In the genomic region with DNA sequence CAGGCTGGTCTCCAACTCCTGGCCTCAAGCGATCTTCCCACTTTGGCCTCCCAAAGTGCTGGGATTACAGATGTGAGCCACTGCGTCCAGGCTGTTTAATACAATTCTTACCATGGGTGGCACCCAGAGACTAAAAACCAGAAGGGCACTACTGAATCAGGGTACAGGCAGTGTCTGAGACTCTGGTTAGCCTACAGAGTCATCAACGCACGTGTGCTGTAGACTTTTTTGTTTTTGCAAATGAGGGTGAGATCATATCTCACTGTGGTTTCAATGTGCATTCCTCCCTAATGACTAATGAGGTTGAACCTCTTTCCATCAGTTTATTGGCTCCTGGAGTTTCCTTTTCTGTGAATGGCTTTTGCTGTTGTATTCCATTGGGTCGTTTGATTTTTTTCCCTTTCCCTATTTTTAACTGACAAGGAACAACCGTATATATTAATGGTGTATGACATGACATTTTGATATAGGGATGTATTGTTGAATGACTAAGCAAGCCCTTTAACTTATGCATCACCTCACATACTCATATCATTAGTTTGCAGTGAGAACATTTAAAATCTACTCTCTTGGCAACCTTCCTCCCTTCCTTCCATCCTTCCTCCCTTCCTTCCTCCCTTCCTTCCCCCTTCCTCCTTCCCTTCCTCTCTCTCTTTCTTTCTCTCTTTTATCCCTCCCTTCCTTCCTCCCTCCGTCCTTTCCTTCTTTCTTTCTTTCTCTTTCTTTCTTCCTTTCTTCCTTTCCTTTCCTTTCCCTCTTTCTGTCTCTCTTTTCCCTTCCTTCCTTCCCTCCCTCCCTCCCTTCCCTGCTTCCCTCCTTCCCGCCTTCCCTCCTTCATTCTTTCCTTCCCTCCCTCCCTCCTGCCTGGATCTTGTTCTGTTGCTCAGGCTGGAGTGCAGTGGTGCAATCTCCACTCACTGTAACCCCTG, we compare ENCODE assay signal across 9 cellular contexts. TPM values are rescaled to one million over a fixed set of nuclear protein-coding genes. Genes with fewer than 3 reads are reported as not detected.
DNase-seq lines count a peak whose midpoint lies in the region; ATAC-seq and TF ChIP-seq lines count a peak whose summit lies in the region.
"Had no signal": no experiment of that assay in that cellular context is flagged by ENCODE, and none has a peak within 500 bp of the region (broad histone marks: within the 10 kb centered on the region; RNA-seq: fewer than 3 reads in every experiment).

No MANE protein-coding gene starts in this region.

- peaks cover 26% of the 10 kb centered on the region for H3K4me1 Mint-ChIP-seq in activated T-helper 1 cell treated with anti-CD3 and anti-CD28 coated beads, Interleukin-12 subunit alpha, Interleukin-12 subunit beta, Interleukin-2, Interleukin-4 antibody, amounts not matched to agents 30 ng/mL and 10 ng/mL and 1 ng/mL, durations not matched to agents 14 hours and 24 hours and 36 hours (ENCODE audit: low read depth)

- 43% methylated on average over 8 of the region's 8 CpGs for WGBS in right cardiac atrium
- WGBS in suprapubic skin = 22% methylated on average over 8 of the region's 8 CpGs

- no peak for TF ChIP-seq POLR2A in suprapubic skin (IDR thresholded peaks at IDR 0.05)

- H3K27ac Mint-ChIP-seq in activated T-helper 1 cell treated with anti-CD3 and anti-CD28 coated beads, Interleukin-12 subunit alpha, Interleukin-12 subunit beta, Interleukin-2, Interleukin-4 antibody, amounts not matched to agents 30 ng/mL and 10 ng/mL and 1 ng/mL, durations not matched to agents 14 hours and 24 hours and 36 hours = peak overlapping the region; percentile 15

- H3K9me3 ChIP-seq in right cardiac atrium (ENCODE audit: control insufficient read depth, low read length) = no peaks in the 10 kb centered on the region
- H3K9me3 ChIP-seq in suprapubic skin = no peaks in the 10 kb centered on the region
- H3K9me3 ChIP-seq: adrenal gland had no signal

- ATAC-seq in GM21717 (IDR thresholded peaks at IDR 0.05; ENCODE audit: unreplicated experiment) (peak; percentile 69), right cardiac atrium (peak; percentile 64 to 75)

- no peak overlapping the region for H3K4me3 ChIP-seq in right cardiac atrium (ENCODE audit: low read length)
- no peak overlapping the region for H3K4me3 ChIP-seq in suprapubic skin
- H3K4me3 ChIP-seq: adrenal gland had no signal

- intact Hi-C loops in activated T-helper 1 cell treated with anti-CD3 and anti-CD28 coated beads, Interleukin-12 subunit alpha, Interleukin-12 subunit beta, Interleukin-2, Interleukin-4 antibody, amounts not matched to agents 30 ng/mL and 10 ng/mL and 1 ng/mL, durations not matched to agents 14 hours and 24 hours and 36 hours (cut with micrococcal nuclease) = loop anchor here (1.0 to 10.0 kb wide), 4 partner anchors 9 to 247 kb away; partner anchors contain the start of genes ABHD11 and METTL27
- intact Hi-C loops in right cardiac atrium (cut with DNase I) (loop anchor here in 2 of 4 donors (5.0 kb wide), 2 partner anchors 39 to 244 kb away; no protein-coding TSS in a partner anchor), head of caudate nucleus (cut with DNase I) (no loop called here)

- no peaks in the 10 kb centered on the region for H3K36me3 Mint-ChIP-seq in activated T-helper 1 cell treated with anti-CD3 and anti-CD28 coated beads, Interleukin-12 subunit alpha, Interleukin-12 subunit beta, Interleukin-2, Interleukin-4 antibody, amounts not matched to agents 30 ng/mL and 10 ng/mL and 1 ng/mL, durations not matched to agents 14 hours and 24 hours and 36 hours (ENCODE audit: low read depth)

- TF ChIP-seq EP300 in suprapubic skin (IDR thresholded peaks at IDR 0.05) = no peak

- no peak for TF ChIP-seq CTCF in suprapubic skin (IDR thresholded peaks at IDR 0.05)

- H3K4me1 ChIP-seq in right cardiac atrium (ENCODE audit: control insufficient read depth, insufficient read depth, low read length) (no peaks in the 10 kb centered on the region), suprapubic skin (peaks cover 41% of the 10 kb centered on the region)

- no peaks in the 10 kb centered on the region for H3K9me3 Mint-ChIP-seq in activated T-helper 1 cell treated with anti-CD3 and anti-CD28 coated beads, Interleukin-12 subunit alpha, Interleukin-12 subunit beta, Interleukin-2, Interleukin-4 antibody, amounts not matched to agents 30 ng/mL and 10 ng/mL and 1 ng/mL, durations not matched to agents 14 hours and 24 hours and 36 hours

- no peak overlapping the region for H3K4me3 Mint-ChIP-seq in activated T-helper 1 cell treated with anti-CD3 and anti-CD28 coated beads, Interleukin-12 subunit alpha, Interleukin-12 subunit beta, Interleukin-2, Interleukin-4 antibody, amounts not matched to agents 30 ng/mL and 10 ng/mL and 1 ng/mL, durations not matched to agents 14 hours and 24 hours and 36 hours

- no peaks in the 10 kb centered on the region for H3K36me3 ChIP-seq in suprapubic skin
- H3K36me3 ChIP-seq: adrenal gland had no signal

- peaks cover 13% of the 10 kb centered on the region for H3K27me3 Mint-ChIP-seq in activated T-helper 1 cell treated with anti-CD3 and anti-CD28 coated beads, Interleukin-12 subunit alpha, Interleukin-12 subunit beta, Interleukin-2, Interleukin-4 antibody, amounts not matched to agents 30 ng/mL and 10 ng/mL and 1 ng/mL, durations not matched to agents 14 hours and 24 hours and 36 hours (ENCODE audit: insufficient read depth)

- H3K27ac ChIP-seq in right cardiac atrium (ENCODE audit: low read length) (no peak overlapping the region), suprapubic skin (peak overlapping the region; percentile 93)

- H3K27me3 ChIP-seq in right cardiac atrium (ENCODE audit: control insufficient read depth, insufficient read depth) (no peaks in the 10 kb centered on the region), suprapubic skin (no peaks in the 10 kb centered on the region)
- H3K27me3 ChIP-seq: adrenal gland had no signal

- DNase-seq in GM04504 (ENCODE audit: low read depth) (peak; percentile 95), LHCN-M2 (ENCODE audit: low read depth) (peak; percentile 100), right cardiac atrium (no peak), suprapubic skin (ENCODE audit: low spot score in 2 of 2) (no peak), head of caudate nucleus (no peak), NCI-H748 treated with DMSO at 0.1 percent for 48 hours (lab: John Stamatoyannopoulos, UW) (no peak)
- DNase-seq in activated T-helper 1 cell treated with anti-CD3 and anti-CD28 coated beads, Interleukin-12 subunit alpha, Interleukin-12 subunit beta, Interleukin-2, Interleukin-4 antibody, amounts not matched to agents 30 ng/mL and 10 ng/mL and 1 ng/mL, durations not matched to agents 14 hours and 24 hours and 36 hours (ENCODE audit: low spot score) = no peak

RNA-seq across cellular contexts. Expression of gene TMEM270, which starts 9.3 kb away (rescaled TPM):
- not detected in 2 replicates for total RNA-seq in LHCN-M2 (2014; rRNA removed)
- polyA plus RNA-seq in LHCN-M2 (2012) = 0.07 TPM
- not detected in 2 replicates for total RNA-seq in activated T-helper 1 cell treated with anti-CD3 and anti-CD28 coated beads, Interleukin-12 subunit alpha, Interleukin-12 subunit beta, Interleukin-2, Interleukin-4 antibody, amounts not matched to agents 30 ng/mL and 10 ng/mL and 1 ng/mL, durations not matched to agents 14 hours and 24 hours and 36 hours
- not detected for total RNA-seq in right cardiac atrium
- not detected for polyA plus RNA-seq in right cardiac atrium
- total RNA-seq in suprapubic skin = not detected
- total RNA-seq: adrenal gland had no signal

RNA-seq across cellular contexts. Expression of gene METTL27, which starts 9.4 kb away (rescaled TPM):
- total RNA-seq in LHCN-M2 (2014; rRNA removed) = 3.2 and 5.7 TPM in 2 replicates
- 7.8 TPM for polyA plus RNA-seq in LHCN-M2 (2012)
- total RNA-seq in activated T-helper 1 cell treated with anti-CD3 and anti-CD28 coated beads, Interleukin-12 subunit alpha, Interleukin-12 subunit beta, Interleukin-2, Interleukin-4 antibody, amounts not matched to agents 30 ng/mL and 10 ng/mL and 1 ng/mL, durations not matched to agents 14 hours and 24 hours and 36 hours = 1.2 and 1.8 TPM in 2 replicates
- under 1 TPM in 3 of 4 donors, not detected in 1; 0.48 to 0.64 (median 0.53) TPM for total RNA-seq in right cardiac atrium
- polyA plus RNA-seq in right cardiac atrium = 0.38 TPM
- 1 to 10 TPM in 3 of 4 donors, not detected in 1; 2.0 to 6.8 (median 2.9) TPM for total RNA-seq in suprapubic skin

RNA-seq across cellular contexts. Expression of gene CLDN4, which starts 20.9 kb away (rescaled TPM):
- total RNA-seq in LHCN-M2 (2014; rRNA removed) = 0.17 and 0.19 TPM in 2 replicates
- 0.28 TPM for polyA plus RNA-seq in LHCN-M2 (2012)
- not detected in 2 replicates for total RNA-seq in activated T-helper 1 cell treated with anti-CD3 and anti-CD28 coated beads, Interleukin-12 subunit alpha, Interleukin-12 subunit beta, Interleukin-2, Interleukin-4 antibody, amounts not matched to agents 30 ng/mL and 10 ng/mL and 1 ng/mL, durations not matched to agents 14 hours and 24 hours and 36 hours
- total RNA-seq in right cardiac atrium = under 1 TPM in 3 of 4 donors, not detected in 1; 0.09 to 0.23 (median 0.14) TPM
- polyA plus RNA-seq in right cardiac atrium = not detected
- 100 to 1,000 TPM in 3 of 4 donors, 10 to 100 TPM in 1; 82.6 to 389 (median 254) TPM for total RNA-seq in suprapubic skin

Comparison
In these comparisons a context has a peak if more than half of its experiments do, and no peak if none do; other contexts are left out.
1. DNase-seq: peak in GM04504 (single experiment) and LHCN-M2 (single experiment); none in activated T-helper 1 cell treated with anti-CD3 and anti-CD28 coated beads, Interleukin-12 subunit alpha, Interleukin-12 subunit beta, Interleukin-2, Interleukin-4 antibody, amounts not matched to agents 30 ng/mL and 10 ng/mL and 1 ng/mL, durations not matched to agents 14 hours and 24 hours and 36 hours (single experiment), right cardiac atrium (0 of 3), suprapubic skin (0 of 2), head of caudate nucleus (0 of 42) and NCI-H748 treated with DMSO at 0.1 percent for 48 hours (single experiment).
2. RNA of gene CLDN4, which starts 20.9 kb away (total RNA-seq): 82.6 to 389 TPM in suprapubic skin; 0.17 to 0.19 TPM in LHCN-M2, 0.09 to 0.23 TPM in right cardiac atrium and not detected in activated T-helper 1 cell treated with anti-CD3 and anti-CD28 coated beads, Interleukin-12 subunit alpha, Interleukin-12 subunit beta, Interleukin-2, Interleukin-4 antibody, amounts not matched to agents 30 ng/mL and 10 ng/mL and 1 ng/mL, durations not matched to agents 14 hours and 24 hours and 36 hours; every median in the first group is over 10 times any median in the second.